Comparison of ENCODE assay signal across 9 cellular contexts in genomic region chr3:48684054-48684349, GRCh38. TPM values are rescaled to one million over a fixed set of nuclear protein-coding genes. Genes with fewer than 3 reads are reported as not detected.
A peak's percentile ranks its signal among the peaks of the same experiment; 100 is the strongest.
DNase-seq lines count a peak whose midpoint lies in the region; ATAC-seq and TF ChIP-seq lines count a peak whose summit lies in the region.
"Had no signal": no experiment of that assay in that cellular context is flagged by ENCODE, and none has a peak within 500 bp of the region (broad histone marks: within the 10 kb centered on the region; RNA-seq: fewer than 3 reads in every experiment).

No MANE protein-coding gene starts in this region.

- TF ChIP-seq CTCF in thyroid gland (IDR thresholded peaks at IDR 0.05) = no peak

- H3K9me3 ChIP-seq in iPS-20b (ENCODE audit: insufficient read depth, low read depth, low read length) (no peaks in the 10 kb centered on the region), thyroid gland (no peaks in the 10 kb centered on the region)

- H3K4me1 ChIP-seq in iPS-20b (ENCODE audit: insufficient read depth, low read length) = peaks cover 7% of the 10 kb centered on the region; the same call in 1 of the 2 replicates
- peaks cover 22 to 27% of the 10 kb centered on the region in 2 donors for H3K4me1 ChIP-seq in thyroid gland

- no peaks in the 10 kb centered on the region for H3K9me3 Mint-ChIP-seq in activated T-cell treated with anti-CD3 and anti-CD28 coated beads, Interleukin-2, amount 50 U/mL, for 4 hours
- H3K9me3 Mint-ChIP-seq in activated T-helper 1 cell treated with anti-CD3 and anti-CD28 coated beads, Interleukin-12 subunit alpha, Interleukin-12 subunit beta, Interleukin-2, Interleukin-4 antibody, amounts not matched to agents 30 ng/mL and 10 ng/mL and 1 ng/mL, durations not matched to agents 14 hours and 24 hours and 36 hours = no peaks in the 10 kb centered on the region

- H3K36me3 Mint-ChIP-seq in activated T-cell treated with anti-CD3 and anti-CD28 coated beads, Interleukin-2, amount 50 U/mL, for 4 hours (ENCODE audit: insufficient read depth) = peaks cover 18% of the 10 kb centered on the region
- H3K36me3 Mint-ChIP-seq in activated T-helper 1 cell treated with anti-CD3 and anti-CD28 coated beads, Interleukin-12 subunit alpha, Interleukin-12 subunit beta, Interleukin-2, Interleukin-4 antibody, amounts not matched to agents 30 ng/mL and 10 ng/mL and 1 ng/mL, durations not matched to agents 14 hours and 24 hours and 36 hours (ENCODE audit: low read depth) = peaks cover 27% of the 10 kb centered on the region

- H3K36me3 ChIP-seq in iPS-20b (ENCODE audit: insufficient read depth, low read depth, low read length) (peaks cover 55% of the 10 kb centered on the region), thyroid gland (peaks cover 25 to 50% of the 10 kb centered on the region in 2 donors)

- H3K4me3 ChIP-seq in iPS-20b (ENCODE audit: low read length) = peak overlapping the region; percentile 94; the same call in 1 of the 2 replicates
- no peak overlapping the region for H3K4me3 ChIP-seq in thyroid gland (replicated peaks in 1 of 3)

- intact Hi-C loops in activated T-helper 1 cell treated with anti-CD3 and anti-CD28 coated beads, Interleukin-12 subunit alpha, Interleukin-12 subunit beta, Interleukin-2, Interleukin-4 antibody, amounts not matched to agents 30 ng/mL and 10 ng/mL and 1 ng/mL, durations not matched to agents 14 hours and 24 hours and 36 hours (cut with micrococcal nuclease) = loop anchor here (10.0 kb wide), 1 partner anchor 411 kb away; the partner anchor contains the start of gene QRICH1
- intact Hi-C loops in thyroid gland (cut with DNase I) = no loop called here

- H3K27ac ChIP-seq in iPS-20b (ENCODE audit: low read length) (no peak overlapping the region), thyroid gland (peak overlapping the region in 2 of 3 donors; percentile 22 to 50)

- TF ChIP-seq POLR2A in thyroid gland (IDR thresholded peaks at IDR 0.05) = no peak

- peak overlapping the region; percentile 82 for H3K4me3 Mint-ChIP-seq in activated T-cell treated with anti-CD3 and anti-CD28 coated beads, Interleukin-2, amount 50 U/mL, for 4 hours
- H3K4me3 Mint-ChIP-seq in activated T-helper 1 cell treated with anti-CD3 and anti-CD28 coated beads, Interleukin-12 subunit alpha, Interleukin-12 subunit beta, Interleukin-2, Interleukin-4 antibody, amounts not matched to agents 30 ng/mL and 10 ng/mL and 1 ng/mL, durations not matched to agents 14 hours and 24 hours and 36 hours = peak overlapping the region; percentile 83

- H3K27me3 ChIP-seq in iPS-20b (ENCODE audit: insufficient read depth, low read length) (no peaks in the 10 kb centered on the region), thyroid gland (no peaks in the 10 kb centered on the region)

- H3K27ac Mint-ChIP-seq in activated T-helper 1 cell treated with anti-CD3 and anti-CD28 coated beads, Interleukin-12 subunit alpha, Interleukin-12 subunit beta, Interleukin-2, Interleukin-4 antibody, amounts not matched to agents 30 ng/mL and 10 ng/mL and 1 ng/mL, durations not matched to agents 14 hours and 24 hours and 36 hours = peak overlapping the region; percentile 59

- H3K27me3 Mint-ChIP-seq in activated T-cell treated with anti-CD3 and anti-CD28 coated beads, Interleukin-2, amount 50 U/mL, for 4 hours (ENCODE audit: low read depth) = no peaks in the 10 kb centered on the region
- no peaks in the 10 kb centered on the region for H3K27me3 Mint-ChIP-seq in activated T-helper 1 cell treated with anti-CD3 and anti-CD28 coated beads, Interleukin-12 subunit alpha, Interleukin-12 subunit beta, Interleukin-2, Interleukin-4 antibody, amounts not matched to agents 30 ng/mL and 10 ng/mL and 1 ng/mL, durations not matched to agents 14 hours and 24 hours and 36 hours (ENCODE audit: insufficient read depth)

- 43 to 63% methylated on average over 8 of the region's 8 CpGs for WGBS in thyroid gland, 2 donors

- ATAC-seq in activated T-cell treated with anti-CD3 and anti-CD28 coated beads, Interleukin-2, amount 50 U/mL, for 4 hours = no peak
- ATAC-seq in HG03097 (IDR thresholded peaks at IDR 0.05; ENCODE audit: low FRiP score, unreplicated experiment) = no peak

- no peak for DNase-seq in activated T-cell treated with anti-CD3 and anti-CD28 coated beads, Interleukin-2, amount 50 U/mL, for 4 hours
- no peak for DNase-seq in activated T-cell treated with anti-CD3 and anti-CD28 coated beads, Interleukin-2, amount 50 U/mL, for 1 hour
- no peak for DNase-seq in activated T-helper 1 cell treated with anti-CD3 and anti-CD28 coated beads, Interleukin-12 subunit alpha, Interleukin-12 subunit beta, Interleukin-2, Interleukin-4 antibody, amounts not matched to agents 30 ng/mL and 10 ng/mL and 1 ng/mL, durations not matched to agents 14 hours and 24 hours and 36 hours (ENCODE audit: low spot score)
- no peak for DNase-seq in thyroid gland
- no peak for DNase-seq in NCI-H1105 (lab: John Stamatoyannopoulos, UW)
- no peak for DNase-seq in kidney glomerular epithelial cell (lab: John Stamatoyannopoulos, UW)
- DNase-seq: cortex of kidney had no signal

- H3K9ac ChIP-seq in iPS-20b (ENCODE audit: low read depth, low read length) = peak overlapping the region; percentile 32

- H3K4me1 Mint-ChIP-seq in activated T-cell treated with anti-CD3 and anti-CD28 coated beads, Interleukin-2, amount 50 U/mL, for 4 hours (ENCODE audit: low read depth) = peaks cover 35% of the 10 kb centered on the region
- H3K4me1 Mint-ChIP-seq in activated T-helper 1 cell treated with anti-CD3 and anti-CD28 coated beads, Interleukin-12 subunit alpha, Interleukin-12 subunit beta, Interleukin-2, Interleukin-4 antibody, amounts not matched to agents 30 ng/mL and 10 ng/mL and 1 ng/mL, durations not matched to agents 14 hours and 24 hours and 36 hours (ENCODE audit: low read depth) = peaks cover 45% of the 10 kb centered on the region

RNA-seq across cellular contexts. Expression of gene NCKIPSD, which starts 1.7 kb away (rescaled TPM):
- total RNA-seq in activated T-cell treated with anti-CD3 and anti-CD28 coated beads, Interleukin-2, amount 50 U/mL, for 4 hours = 10 to 100 TPM; 21.3 to 24.3 (median 22.0) TPM
- 40.8 and 45.5 TPM in 2 replicates for total RNA-seq in activated T-helper 1 cell treated with anti-CD3 and anti-CD28 coated beads, Interleukin-12 subunit alpha, Interleukin-12 subunit beta, Interleukin-2, Interleukin-4 antibody, amounts not matched to agents 30 ng/mL and 10 ng/mL and 1 ng/mL, durations not matched to agents 14 hours and 24 hours and 36 hours
- 10 to 100 TPM; 21.6 to 32.2 (median 31.7) TPM for total RNA-seq in thyroid gland

RNA-seq across cellular contexts. Expression of gene CELSR3, which starts 21.3 kb away (rescaled TPM):
- total RNA-seq in activated T-cell treated with anti-CD3 and anti-CD28 coated beads, Interleukin-2, amount 50 U/mL, for 4 hours = 10 to 100 TPM; 11.0 to 15.0 (median 12.3) TPM
- 11.6 and 11.7 TPM in 2 replicates for total RNA-seq in activated T-helper 1 cell treated with anti-CD3 and anti-CD28 coated beads, Interleukin-12 subunit alpha, Interleukin-12 subunit beta, Interleukin-2, Interleukin-4 antibody, amounts not matched to agents 30 ng/mL and 10 ng/mL and 1 ng/mL, durations not matched to agents 14 hours and 24 hours and 36 hours
- total RNA-seq in thyroid gland = 1 to 10 TPM in 2 of 4 donors, under 1 TPM in 2; 0.54 to 1.7 (median 1.0) TPM

RNA-seq across cellular contexts. Expression of gene IP6K2, which starts 33.0 kb away (rescaled TPM):
- total RNA-seq in activated T-cell treated with anti-CD3 and anti-CD28 coated beads, Interleukin-2, amount 50 U/mL, for 4 hours = 10 to 100 TPM; 39.9 to 45.9 (median 45.8) TPM
- total RNA-seq in activated T-helper 1 cell treated with anti-CD3 and anti-CD28 coated beads, Interleukin-12 subunit alpha, Interleukin-12 subunit beta, Interleukin-2, Interleukin-4 antibody, amounts not matched to agents 30 ng/mL and 10 ng/mL and 1 ng/mL, durations not matched to agents 14 hours and 24 hours and 36 hours = 59.9 and 61.0 TPM in 2 replicates
- 100 to 1,000 TPM in 2 of 4 donors, 10 to 100 TPM in 2; 64.3 to 145 (median 93.0) TPM for total RNA-seq in thyroid gland

RNA-seq across cellular contexts. Expression of gene SLC26A6, which starts 48.7 kb away (rescaled TPM):
- 10 to 100 TPM; 14.4 to 17.5 (median 17.2) TPM for total RNA-seq in activated T-cell treated with anti-CD3 and anti-CD28 coated beads, Interleukin-2, amount 50 U/mL, for 4 hours
- 46.3 and 52.8 TPM in 2 replicates for total RNA-seq in activated T-helper 1 cell treated with anti-CD3 and anti-CD28 coated beads, Interleukin-12 subunit alpha, Interleukin-12 subunit beta, Interleukin-2, Interleukin-4 antibody, amounts not matched to agents 30 ng/mL and 10 ng/mL and 1 ng/mL, durations not matched to agents 14 hours and 24 hours and 36 hours
- total RNA-seq in thyroid gland = 10 to 100 TPM in 2 of 4 donors, 1 to 10 TPM in 2; 7.5 to 19.1 (median 11.4) TPM
